In the genomic region with DNA sequence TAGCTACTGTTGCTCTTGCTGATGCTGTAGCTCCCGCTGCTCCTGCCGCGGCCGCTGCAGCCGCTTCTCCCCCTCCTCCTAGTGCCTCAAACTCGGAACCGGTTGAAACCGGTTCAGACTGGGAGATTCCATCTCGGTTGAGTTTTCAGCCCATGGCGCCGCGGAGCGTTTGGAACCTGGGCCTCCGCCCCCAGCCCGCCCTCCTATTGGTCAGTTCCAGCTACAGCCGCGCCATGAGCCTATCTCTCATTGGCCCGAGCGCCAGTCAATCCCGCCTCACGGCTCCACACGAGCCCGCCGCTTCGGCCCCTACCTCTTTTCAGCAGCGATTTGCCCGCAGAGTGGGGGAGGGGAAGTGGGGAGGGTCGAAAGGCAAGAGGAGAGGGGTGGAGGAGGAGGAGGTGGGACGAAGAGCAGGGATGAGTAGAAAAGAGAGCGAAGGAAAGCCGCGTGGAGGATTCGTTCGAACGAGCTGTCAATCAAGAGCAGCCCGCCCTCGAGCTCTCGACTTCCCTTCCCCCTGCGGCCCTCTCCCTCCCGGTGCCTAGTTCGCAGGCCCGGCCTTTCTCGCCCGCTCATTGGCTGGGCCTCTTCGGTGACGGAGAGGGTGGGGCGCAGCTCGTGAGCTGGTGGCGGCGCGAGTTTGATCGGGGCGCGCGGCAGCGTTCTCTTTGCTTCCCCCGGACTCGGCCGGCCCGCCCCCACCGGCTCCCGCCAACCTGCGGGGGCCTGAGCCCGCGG, we compare ENCODE assay signal across 1 cellular context.
TF ChIP-seq lines count a peak whose summit lies in the region.

A gene with protein sequence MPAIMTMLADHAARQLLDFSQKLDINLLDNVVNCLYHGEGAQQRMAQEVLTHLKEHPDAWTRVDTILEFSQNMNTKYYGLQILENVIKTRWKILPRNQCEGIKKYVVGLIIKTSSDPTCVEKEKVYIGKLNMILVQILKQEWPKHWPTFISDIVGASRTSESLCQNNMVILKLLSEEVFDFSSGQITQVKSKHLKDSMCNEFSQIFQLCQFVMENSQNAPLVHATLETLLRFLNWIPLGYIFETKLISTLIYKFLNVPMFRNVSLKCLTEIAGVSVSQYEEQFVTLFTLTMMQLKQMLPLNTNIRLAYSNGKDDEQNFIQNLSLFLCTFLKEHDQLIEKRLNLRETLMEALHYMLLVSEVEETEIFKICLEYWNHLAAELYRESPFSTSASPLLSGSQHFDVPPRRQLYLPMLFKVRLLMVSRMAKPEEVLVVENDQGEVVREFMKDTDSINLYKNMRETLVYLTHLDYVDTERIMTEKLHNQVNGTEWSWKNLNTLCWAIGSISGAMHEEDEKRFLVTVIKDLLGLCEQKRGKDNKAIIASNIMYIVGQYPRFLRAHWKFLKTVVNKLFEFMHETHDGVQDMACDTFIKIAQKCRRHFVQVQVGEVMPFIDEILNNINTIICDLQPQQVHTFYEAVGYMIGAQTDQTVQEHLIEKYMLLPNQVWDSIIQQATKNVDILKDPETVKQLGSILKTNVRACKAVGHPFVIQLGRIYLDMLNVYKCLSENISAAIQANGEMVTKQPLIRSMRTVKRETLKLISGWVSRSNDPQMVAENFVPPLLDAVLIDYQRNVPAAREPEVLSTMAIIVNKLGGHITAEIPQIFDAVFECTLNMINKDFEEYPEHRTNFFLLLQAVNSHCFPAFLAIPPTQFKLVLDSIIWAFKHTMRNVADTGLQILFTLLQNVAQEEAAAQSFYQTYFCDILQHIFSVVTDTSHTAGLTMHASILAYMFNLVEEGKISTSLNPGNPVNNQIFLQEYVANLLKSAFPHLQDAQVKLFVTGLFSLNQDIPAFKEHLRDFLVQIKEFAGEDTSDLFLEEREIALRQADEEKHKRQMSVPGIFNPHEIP (N-terminal part only) (minus strand): TSS at position 178 of the 741 bp plus-strand sequence. CDS start 4,459 bp downstream, outside the sequence.

TF ChIP-seq in HepG2, 621 proteins besides CTCF, POLR2A, EP300 and RAD21 (continued from another document and continues in another):
- TF ChIP-seq ZFP90 (CRISPR knock-in tag; IDR thresholded peaks at IDR 0.05; ENCODE audit: borderline replicate concordance) (peak; percentile 74; the same call in 1 of the 2 replicates), HOXA3 (CRISPR knock-in tag; IDR thresholded peaks at IDR 0.05) (peak; percentile 73), ZBTB7B (CRISPR knock-in tag; IDR thresholded peaks at IDR 0.05) (0 out of 2 replicates have a peak, but pooled peaks have one; percentile 49), ZFP37 (CRISPR knock-in tag; IDR thresholded peaks at IDR 0.05; ENCODE audit: borderline replicate concordance) (peak; percentile 81; the same call in 1 of the 2 replicates), ZNF17 (CRISPR knock-in tag; IDR thresholded peaks at IDR 0.05) (no peak), HMG20B (CRISPR knock-in tag; conservative IDR thresholded peaks at IDR 0.05) (0 out of 2 replicates have a peak, but pooled peaks have one; percentile 30), ZEB1 (IDR thresholded peaks at IDR 0.05; ENCODE audit: insufficient replicate concordance, low read depth) (no peak), ZNF761 (CRISPR knock-in tag; conservative IDR thresholded peaks at IDR 0.05) (peak; percentile 88; the same call in 1 of the 2 replicates), ZFP36L1 (CRISPR knock-in tag; IDR thresholded peaks at IDR 0.05) (peak; percentile 98; the same call in 1 of the 2 replicates), RBFOX2 (IDR thresholded peaks at IDR 0.05; ENCODE audit: low read depth, low read length) (peak; percentile 83), NFKBIZ (CRISPR knock-in tag; IDR thresholded peaks at IDR 0.05) (0 out of 2 replicates have a peak, but pooled peaks have one; percentile 11), ARNT2 (CRISPR knock-in tag; IDR thresholded peaks at IDR 0.05; ENCODE audit: low read depth) (peak; percentile 35), SKI (IDR thresholded peaks at IDR 0.05; ENCODE audit: partially characterized antibody) (peak; percentile 13), NKX3-1 (CRISPR knock-in tag; IDR thresholded peaks at IDR 0.05) (peak; percentile 68; the same call in 1 of the 2 replicates), ELF3 (CRISPR knock-in tag; IDR thresholded peaks at IDR 0.05) (peak; percentile 47), ZNF709 (CRISPR knock-in tag; IDR thresholded peaks at IDR 0.05) (no peak; the same call in 1 of the 2 replicates), HDAC2 (CRISPR knock-in tag; IDR thresholded peaks at IDR 0.05) (peak; percentile 76), SALL2 (CRISPR knock-in tag; IDR thresholded peaks at IDR 0.05) (peak; percentile 25; the same call in 1 of the 2 replicates), HOXD1 (CRISPR knock-in tag; IDR thresholded peaks at IDR 0.05) (peak; percentile 66; the same call in 1 of the 2 replicates), ERF (CRISPR knock-in tag; IDR thresholded peaks at IDR 0.05) (peak; percentile 75; the same call in 1 of the 2 replicates), ZNF780A (CRISPR knock-in tag; IDR thresholded peaks at IDR 0.05) (0 out of 2 replicates have a peak, but pooled peaks have one; percentile 21), ZNF264 (CRISPR knock-in tag; IDR thresholded peaks at IDR 0.05) (peak; percentile 31; the same call in 1 of the 2 replicates), TAF1 (CRISPR knock-in tag; IDR thresholded peaks at IDR 0.05) (peak; percentile 88), SMC3 (IDR thresholded peaks at IDR 0.05; ENCODE audit: low read length) (no peak), SRY (CRISPR knock-in tag; IDR thresholded peaks at IDR 0.05) (peak; percentile 38; the same call in 1 of the 2 replicates), ZBTB8A (CRISPR knock-in tag; IDR thresholded peaks at IDR 0.05; ENCODE audit: borderline replicate concordance, low read depth) (peak; percentile 16; the same call in 1 of the 2 replicates), YY1 (IDR thresholded peaks at IDR 0.05; ENCODE audit: insufficient read depth, insufficient replicate concordance, low read depth, low read length) (peak; percentile 86), GABPA (IDR thresholded peaks at IDR 0.05; ENCODE audit: low read depth, low read length) (peak; percentile 58), GABPA (CRISPR knock-in tag; IDR thresholded peaks at IDR 0.05; ENCODE audit: low read depth) (peak; percentile 83), TEAD2 (CRISPR knock-in tag; IDR thresholded peaks at IDR 0.05) (peak; percentile 61; the same call in 1 of the 2 replicates), PCBP2 (optimal IDR thresholded peaks at IDR 0.05; ENCODE audit: low read depth, low read length, poor library complexity, severe bottlenecking) (peak; percentile 72), ZNF660 (CRISPR knock-in tag; IDR thresholded peaks at IDR 0.05; ENCODE audit: borderline replicate concordance, low read depth) (no peak), DR1 (CRISPR knock-in tag; IDR thresholded peaks at IDR 0.05) (peak; percentile 71)
- TF ChIP-seq, protein P1, sequence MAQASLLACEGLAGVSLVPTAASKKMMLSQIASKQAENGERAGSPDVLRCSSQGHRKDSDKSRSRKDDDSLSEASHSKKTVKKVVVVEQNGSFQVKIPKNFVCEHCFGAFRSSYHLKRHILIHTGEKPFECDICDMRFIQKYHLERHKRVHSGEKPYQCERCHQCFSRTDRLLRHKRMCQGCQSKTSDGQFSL (CRISPR knock-in tag; IDR thresholded peaks at IDR 0.05), result peak; percentile 88; the same call in 1 of the 2 replicates
- TF ChIP-seq, protein P2, sequence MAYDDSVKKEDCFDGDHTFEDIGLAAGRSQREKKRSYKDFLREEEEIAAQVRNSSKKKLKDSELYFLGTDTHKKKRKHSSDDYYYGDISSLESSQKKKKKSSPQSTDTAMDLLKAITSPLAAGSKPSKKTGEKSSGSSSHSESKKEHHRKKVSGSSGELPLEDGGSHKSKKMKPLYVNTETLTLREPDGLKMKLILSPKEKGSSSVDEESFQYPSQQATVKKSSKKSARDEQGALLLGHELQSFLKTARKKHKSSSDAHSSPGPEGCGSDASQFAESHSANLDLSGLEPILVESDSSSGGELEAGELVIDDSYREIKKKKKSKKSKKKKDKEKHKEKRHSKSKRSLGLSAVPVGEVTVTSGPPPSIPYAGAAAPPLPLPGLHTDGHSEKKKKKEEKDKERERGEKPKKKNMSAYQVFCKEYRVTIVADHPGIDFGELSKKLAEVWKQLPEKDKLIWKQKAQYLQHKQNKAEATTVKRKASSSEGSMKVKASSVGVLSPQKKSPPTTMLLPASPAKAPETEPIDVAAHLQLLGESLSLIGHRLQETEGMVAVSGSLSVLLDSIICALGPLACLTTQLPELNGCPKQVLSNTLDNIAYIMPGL (CRISPR knock-in tag; IDR thresholded peaks at IDR 0.05; ENCODE audit: borderline replicate concordance in 1 of 2, low read depth in 1 of 2), result peak; percentile 54 to 61
- TF ChIP-seq, protein P3, sequence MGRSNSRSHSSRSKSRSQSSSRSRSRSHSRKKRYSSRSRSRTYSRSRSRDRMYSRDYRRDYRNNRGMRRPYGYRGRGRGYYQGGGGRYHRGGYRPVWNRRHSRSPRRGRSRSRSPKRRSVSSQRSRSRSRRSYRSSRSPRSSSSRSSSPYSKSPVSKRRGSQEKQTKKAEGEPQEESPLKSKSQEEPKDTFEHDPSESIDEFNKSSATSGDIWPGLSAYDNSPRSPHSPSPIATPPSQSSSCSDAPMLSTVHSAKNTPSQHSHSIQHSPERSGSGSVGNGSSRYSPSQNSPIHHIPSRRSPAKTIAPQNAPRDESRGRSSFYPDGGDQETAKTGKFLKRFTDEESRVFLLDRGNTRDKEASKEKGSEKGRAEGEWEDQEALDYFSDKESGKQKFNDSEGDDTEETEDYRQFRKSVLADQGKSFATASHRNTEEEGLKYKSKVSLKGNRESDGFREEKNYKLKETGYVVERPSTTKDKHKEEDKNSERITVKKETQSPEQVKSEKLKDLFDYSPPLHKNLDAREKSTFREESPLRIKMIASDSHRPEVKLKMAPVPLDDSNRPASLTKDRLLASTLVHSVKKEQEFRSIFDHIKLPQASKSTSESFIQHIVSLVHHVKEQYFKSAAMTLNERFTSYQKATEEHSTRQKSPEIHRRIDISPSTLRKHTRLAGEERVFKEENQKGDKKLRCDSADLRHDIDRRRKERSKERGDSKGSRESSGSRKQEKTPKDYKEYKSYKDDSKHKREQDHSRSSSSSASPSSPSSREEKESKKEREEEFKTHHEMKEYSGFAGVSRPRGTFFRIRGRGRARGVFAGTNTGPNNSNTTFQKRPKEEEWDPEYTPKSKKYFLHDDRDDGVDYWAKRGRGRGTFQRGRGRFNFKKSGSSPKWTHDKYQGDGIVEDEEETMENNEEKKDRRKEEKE (IDR thresholded peaks at IDR 0.05), result no peak
- TF ChIP-seq, protein P4, sequence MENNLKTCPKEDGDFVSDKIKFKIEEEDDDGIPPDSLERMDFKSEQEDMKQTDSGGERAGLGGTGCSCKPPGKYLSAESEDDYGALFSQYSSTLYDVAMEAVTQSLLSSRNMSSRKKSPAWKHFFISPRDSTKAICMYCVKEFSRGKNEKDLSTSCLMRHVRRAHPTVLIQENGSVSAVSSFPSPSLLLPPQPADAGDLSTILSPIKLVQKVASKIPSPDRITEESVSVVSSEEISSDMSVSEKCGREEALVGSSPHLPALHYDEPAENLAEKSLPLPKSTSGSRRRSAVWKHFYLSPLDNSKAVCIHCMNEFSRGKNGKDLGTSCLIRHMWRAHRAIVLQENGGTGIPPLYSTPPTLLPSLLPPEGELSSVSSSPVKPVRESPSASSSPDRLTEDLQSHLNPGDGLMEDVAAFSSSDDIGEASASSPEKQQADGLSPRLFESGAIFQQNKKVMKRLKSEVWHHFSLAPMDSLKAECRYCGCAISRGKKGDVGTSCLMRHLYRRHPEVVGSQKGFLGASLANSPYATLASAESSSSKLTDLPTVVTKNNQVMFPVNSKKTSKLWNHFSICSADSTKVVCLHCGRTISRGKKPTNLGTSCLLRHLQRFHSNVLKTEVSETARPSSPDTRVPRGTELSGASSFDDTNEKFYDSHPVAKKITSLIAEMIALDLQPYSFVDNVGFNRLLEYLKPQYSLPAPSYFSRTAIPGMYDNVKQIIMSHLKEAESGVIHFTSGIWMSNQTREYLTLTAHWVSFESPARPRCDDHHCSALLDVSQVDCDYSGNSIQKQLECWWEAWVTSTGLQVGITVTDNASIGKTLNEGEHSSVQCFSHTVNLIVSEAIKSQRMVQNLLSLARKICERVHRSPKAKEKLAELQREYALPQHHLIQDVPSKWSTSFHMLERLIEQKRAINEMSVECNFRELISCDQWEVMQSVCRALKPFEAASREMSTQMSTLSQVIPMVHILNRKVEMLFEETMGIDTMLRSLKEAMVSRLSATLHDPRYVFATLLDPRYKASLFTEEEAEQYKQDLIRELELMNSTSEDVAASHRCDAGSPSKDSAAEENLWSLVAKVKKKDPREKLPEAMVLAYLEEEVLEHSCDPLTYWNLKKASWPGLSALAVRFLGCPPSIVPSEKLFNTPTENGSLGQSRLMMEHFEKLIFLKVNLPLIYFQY (CRISPR knock-in tag; IDR thresholded peaks at IDR 0.05; ENCODE audit: borderline replicate concordance), result peak; percentile 21; the same call in 1 of the 2 replicates
- TF ChIP-seq, protein P5, sequence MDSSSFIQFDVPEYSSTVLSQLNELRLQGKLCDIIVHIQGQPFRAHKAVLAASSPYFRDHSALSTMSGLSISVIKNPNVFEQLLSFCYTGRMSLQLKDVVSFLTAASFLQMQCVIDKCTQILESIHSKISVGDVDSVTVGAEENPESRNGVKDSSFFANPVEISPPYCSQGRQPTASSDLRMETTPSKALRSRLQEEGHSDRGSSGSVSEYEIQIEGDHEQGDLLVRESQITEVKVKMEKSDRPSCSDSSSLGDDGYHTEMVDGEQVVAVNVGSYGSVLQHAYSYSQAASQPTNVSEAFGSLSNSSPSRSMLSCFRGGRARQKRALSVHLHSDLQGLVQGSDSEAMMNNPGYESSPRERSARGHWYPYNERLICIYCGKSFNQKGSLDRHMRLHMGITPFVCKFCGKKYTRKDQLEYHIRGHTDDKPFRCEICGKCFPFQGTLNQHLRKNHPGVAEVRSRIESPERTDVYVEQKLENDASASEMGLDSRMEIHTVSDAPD (CRISPR knock-in tag; IDR thresholded peaks at IDR 0.05), result peak; percentile 77
- TF ChIP-seq, protein P6, sequence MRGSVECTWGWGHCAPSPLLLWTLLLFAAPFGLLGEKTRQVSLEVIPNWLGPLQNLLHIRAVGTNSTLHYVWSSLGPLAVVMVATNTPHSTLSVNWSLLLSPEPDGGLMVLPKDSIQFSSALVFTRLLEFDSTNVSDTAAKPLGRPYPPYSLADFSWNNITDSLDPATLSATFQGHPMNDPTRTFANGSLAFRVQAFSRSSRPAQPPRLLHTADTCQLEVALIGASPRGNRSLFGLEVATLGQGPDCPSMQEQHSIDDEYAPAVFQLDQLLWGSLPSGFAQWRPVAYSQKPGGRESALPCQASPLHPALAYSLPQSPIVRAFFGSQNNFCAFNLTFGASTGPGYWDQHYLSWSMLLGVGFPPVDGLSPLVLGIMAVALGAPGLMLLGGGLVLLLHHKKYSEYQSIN (CRISPR knock-in tag; IDR thresholded peaks at IDR 0.05; ENCODE audit: borderline replicate concordance), result no peak
- TF ChIP-seq, protein P7, sequence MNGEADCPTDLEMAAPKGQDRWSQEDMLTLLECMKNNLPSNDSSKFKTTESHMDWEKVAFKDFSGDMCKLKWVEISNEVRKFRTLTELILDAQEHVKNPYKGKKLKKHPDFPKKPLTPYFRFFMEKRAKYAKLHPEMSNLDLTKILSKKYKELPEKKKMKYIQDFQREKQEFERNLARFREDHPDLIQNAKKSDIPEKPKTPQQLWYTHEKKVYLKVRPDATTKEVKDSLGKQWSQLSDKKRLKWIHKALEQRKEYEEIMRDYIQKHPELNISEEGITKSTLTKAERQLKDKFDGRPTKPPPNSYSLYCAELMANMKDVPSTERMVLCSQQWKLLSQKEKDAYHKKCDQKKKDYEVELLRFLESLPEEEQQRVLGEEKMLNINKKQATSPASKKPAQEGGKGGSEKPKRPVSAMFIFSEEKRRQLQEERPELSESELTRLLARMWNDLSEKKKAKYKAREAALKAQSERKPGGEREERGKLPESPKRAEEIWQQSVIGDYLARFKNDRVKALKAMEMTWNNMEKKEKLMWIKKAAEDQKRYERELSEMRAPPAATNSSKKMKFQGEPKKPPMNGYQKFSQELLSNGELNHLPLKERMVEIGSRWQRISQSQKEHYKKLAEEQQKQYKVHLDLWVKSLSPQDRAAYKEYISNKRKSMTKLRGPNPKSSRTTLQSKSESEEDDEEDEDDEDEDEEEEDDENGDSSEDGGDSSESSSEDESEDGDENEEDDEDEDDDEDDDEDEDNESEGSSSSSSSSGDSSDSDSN (CRISPR knock-in tag; IDR thresholded peaks at IDR 0.05), result peak; percentile 72
